29 cellular contexts compared by ENCODE assay signal in genomic region chr6:29501106-29501505, GRCh38. TPM values are rescaled to one million over a fixed set of nuclear protein-coding genes. Genes with fewer than 3 reads are reported as not detected.
"Had no signal": no experiment of that assay in that cellular context is flagged by ENCODE, and none has a peak within 500 bp of the region (broad histone marks: within the 10 kb centered on the region; RNA-seq: fewer than 3 reads in every experiment).

No MANE protein-coding gene starts in this region.

- H3K36me3 ChIP-seq: gastrocnemius medialis, spleen, tibial artery had no signal

- H3K27ac ChIP-seq: gastrocnemius medialis, parathyroid adenoma, skin epidermis, spleen, testis, tibial artery had no signal

- H3K9me3 ChIP-seq: gastrocnemius medialis, mucosa of descending colon, spleen, testis, tibial artery had no signal

- H3K79me2 ChIP-seq: parathyroid adenoma had no signal

- H3K4me1 ChIP-seq: gastrocnemius medialis, parathyroid adenoma, spleen, testis, tibial artery had no signal

- FAIRE-seq: keratinocyte had no signal

- H3K4me3 ChIP-seq: gastrocnemius medialis, mucosa of descending colon, skin epidermis, spleen, testis, tibial artery had no signal

- DNase-seq: cortex of kidney; effector memory CD8-positive, alpha-beta T cell; foreskin fibroblast; gastrocnemius medialis; mesenchymal stem cell; mucosa of descending colon; naive B cell; spleen; stimulated activated CD4-positive, alpha-beta T cell treated with anti-CD3 and anti-CD28 coated beads, Interleukin-4, amount 100 ng/mL, for 4 hours; stimulated activated naive CD8-positive, alpha-beta T cell treated with anti-CD3 and anti-CD28 coated beads, Interleukin-15, Interleukin-2, amounts not matched to agents 100 U/mL and 50 U/mL, for 24 hours; substantia nigra; testis; tibial artery had no signal

- H3K9ac ChIP-seq: parathyroid adenoma had no signal

- H3K27me3 ChIP-seq: gastrocnemius medialis, testis had no signal

- H2AFZ ChIP-seq: parathyroid adenoma had no signal

- ATAC-seq: effector memory CD8-positive, alpha-beta T cell; gastrocnemius medialis; mucosa of descending colon; right cardiac atrium; stimulated activated memory B cell treated with anti-CD40 and anti-IgM and Interleukin-4, amounts not matched to agents 10 μg/mL and 1 μg/mL and 100 μg/mL, for 72 hours; stimulated activated naive CD8-positive, alpha-beta T cell treated with anti-CD3 and anti-CD28 coated beads, Interleukin-15, Interleukin-2, amounts not matched to agents 100 U/mL and 50 U/mL, for 24 hours had no signal

RNA-seq across cellular contexts. Expression of gene MAS1L, which starts 13.3 kb away (rescaled TPM):
- total RNA-seq: dermis microvascular lymphatic vessel endothelial cell; gastrocnemius medialis; glomerular endothelial cell; liver; lung microvascular endothelial cell; mesothelial cell of epicardium; natural killer cell treated with Interleukin-12 subunit alpha and Interleukin-12 subunit beta and Interleukin-15 and Interleukin-18, amount 100 ng/mL, for 72 hours; neural crest cell; osteoblast; progenitor cell of endocrine pancreas; right cardiac atrium; spleen; testis had no signal
- polyA plus RNA-seq: esophagus, keratinocyte, liver, right cardiac atrium, spleen, urinary bladder had no signal

RNA-seq across cellular contexts. Expression of gene OR2H1, which starts 44.2 kb away (rescaled TPM):
- total RNA-seq: dermis microvascular lymphatic vessel endothelial cell; gastrocnemius medialis; glomerular endothelial cell; liver; lung microvascular endothelial cell; mesothelial cell of epicardium; mucosa of descending colon; natural killer cell treated with Interleukin-12 subunit alpha and Interleukin-12 subunit beta and Interleukin-15 and Interleukin-18, amount 100 ng/mL, for 72 hours; neural crest cell; osteoblast; progenitor cell of endocrine pancreas; right cardiac atrium; spleen; urinary bladder had no signal
- polyA plus RNA-seq: esophagus, keratinocyte, liver, right cardiac atrium, spleen, urinary bladder had no signal

RNA-seq across cellular contexts. Expression of gene OR11A1, which starts 44.2 kb away (rescaled TPM):
- total RNA-seq: dermis microvascular lymphatic vessel endothelial cell; gastrocnemius medialis; glomerular endothelial cell; liver; lung microvascular endothelial cell; mesothelial cell of epicardium; mucosa of descending colon; natural killer cell treated with Interleukin-12 subunit alpha and Interleukin-12 subunit beta and Interleukin-15 and Interleukin-18, amount 100 ng/mL, for 72 hours; neural crest cell; osteoblast; progenitor cell of endocrine pancreas; right cardiac atrium; spleen; urinary bladder had no signal
- polyA plus RNA-seq: esophagus, keratinocyte, liver, right cardiac atrium, spleen, urinary bladder had no signal

RNA-seq across cellular contexts. Expression of gene UBD, which starts 58.4 kb away (rescaled TPM):
- total RNA-seq: neural crest cell, osteoblast, right cardiac atrium had no signal
- polyA plus RNA-seq: keratinocyte had no signal
